ENCODE assay signal across 8 cellular contexts in genomic region chr13:100588350-100589177, GRCh38. TPM values are rescaled to one million over a fixed set of nuclear protein-coding genes. Genes with fewer than 3 reads are reported as not detected.
DNase-seq lines count a peak whose midpoint lies in the region; ATAC-seq and TF ChIP-seq lines count a peak whose summit lies in the region.

GGACT (minus strand) TSS chr13:100588789; CDS start chr13:100532591, 56,198 bp downstream.

- peaks cover 5% of the 10 kb centered on the region for H3K4me1 ChIP-seq in muscle layer of colon (ENCODE audit: insufficient read depth, low read length)

- H3K36me3 ChIP-seq in muscle layer of colon (ENCODE audit: insufficient read depth, low read length): no peaks in the 10 kb centered on the region

- H3K27ac ChIP-seq in C4-2B (peak within 1 kb of the TSS; percentile 75), muscle layer of colon (ENCODE audit: low read depth, low read length) (peak within 1 kb of the TSS; percentile 27)

- ATAC-seq in HG03159 (IDR thresholded peaks at IDR 0.05; ENCODE audit: unreplicated experiment): peak; percentile 98

- DNase-seq in NCI-H774 (lab: John Stamatoyannopoulos, UW): peak; percentile 76
- DNase-seq in activated CD8-positive, alpha-beta memory T cell treated with anti-CD3 and anti-CD28 coated beads, Interleukin-2, amount 50 U/mL, for 48 hours: peak; percentile 96
- DNase-seq in epithelial cell of proximal tubule (ENCODE audit: low read depth): no peak
- peak; percentile 48 to 80 for DNase-seq in stimulated activated CD8-positive, alpha-beta memory T cell treated with anti-CD3 and anti-CD28 coated beads, Interleukin-7, amount 100 ng/mL, for 4 hours (ENCODE audit: low read depth in 2 of 2)

- TF ChIP-seq POLR2A in GM18951 (IDR thresholded peaks at IDR 0.05; ENCODE audit: extremely low read depth, insufficient read depth, insufficient read length): peak; percentile 72

- no peaks in the 10 kb centered on the region for H3K9me3 ChIP-seq in muscle layer of colon (ENCODE audit: low read length)

- in situ Hi-C loops in GM18951 (cut with MboI; ENCODE audit: low sequenced_read_pairs, unreplicated experiment): no loop called here

- TF ChIP-seq CTCF in C4-2B (conservative IDR thresholded peaks at IDR 0.05): peak; percentile 86
- peak; percentile 48 for TF ChIP-seq CTCF in epithelial cell of proximal tubule (conservative IDR thresholded peaks at IDR 0.05; ENCODE audit: low read depth, low read length)

- peak within 1 kb of the TSS; percentile 44 for H3K9ac ChIP-seq in muscle layer of colon (ENCODE audit: low read length)

- no peaks in the 10 kb centered on the region for H3K27me3 ChIP-seq in muscle layer of colon (ENCODE audit: control insufficient read depth in 1 of 2, insufficient read depth in 2 of 2, low read length in 2 of 2)

- H3K4me3 ChIP-seq in epithelial cell of proximal tubule (ENCODE audit: low read depth, low read length) (peak within 1 kb of the TSS; percentile 82), muscle layer of colon (ENCODE audit: low read depth in 1 of 2, low read length in 2 of 2) (peak within 1 kb of the TSS; percentile 49 to 62)

RNA-seq across cellular contexts. Expression of gene GGACT, which starts in this region (rescaled TPM):
- 3.6 and 5.2 TPM in 2 replicates for total RNA-seq in epithelial cell of proximal tubule
